Comparison of ENCODE assay signal across 21 cellular contexts in the genomic region with DNA sequence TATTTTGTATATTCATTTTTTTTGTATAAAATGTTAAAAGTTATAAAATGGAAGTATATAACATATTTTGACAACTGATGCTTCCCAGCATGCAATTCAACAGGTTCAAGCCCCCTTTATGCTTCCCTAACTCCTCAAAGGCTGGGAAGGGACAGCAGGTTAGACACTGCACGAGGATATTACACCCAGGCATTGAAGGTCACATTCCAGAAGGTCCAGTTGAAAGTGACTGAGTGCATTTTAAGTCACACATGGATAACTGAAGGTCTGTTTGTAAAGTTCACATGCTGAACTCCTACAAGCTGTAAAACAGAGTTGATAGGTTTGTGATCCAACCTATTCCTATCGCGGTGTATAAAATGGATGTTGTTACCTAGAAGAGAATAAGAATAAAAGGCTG. TPM values are rescaled to one million over a fixed set of nuclear protein-coding genes. Genes with fewer than 3 reads are reported as not detected.
A peak's percentile ranks its signal among the peaks of the same experiment; 100 is the strongest.
DNase-seq lines count a peak whose midpoint lies in the region; ATAC-seq, FAIRE-seq and TF ChIP-seq lines count a peak whose summit lies in the region.
"Had no signal": no experiment of that assay in that cellular context is flagged by ENCODE, and none has a peak within 500 bp of the region (broad histone marks: within the 10 kb centered on the region; RNA-seq: fewer than 3 reads in every experiment).

No MANE protein-coding gene starts in this region.

- TF ChIP-seq POLR2A in H54 (IDR thresholded peaks at IDR 0.05; ENCODE audit: low read depth, low read length) = no peak

- H3K9me3 ChIP-seq in SK-N-SH (no peaks in the 10 kb centered on the region), cardiac muscle cell (ENCODE audit: low read depth) (no peaks in the 10 kb centered on the region), right cardiac atrium (ENCODE audit: control insufficient read depth, low read length) (no peaks in the 10 kb centered on the region), tibial artery (no peaks in the 10 kb centered on the region)
- H3K9me3 ChIP-seq: BLaER1, Caco-2 had no signal

- no peak overlapping the region for H3K9ac ChIP-seq in SK-N-SH
- H3K9ac ChIP-seq: BLaER1 had no signal

- CTCF ChIA-PET in SK-N-SH (lab: Yijun Ruan, JAX) = interaction anchor here (1.0 kb wide), 1 partner anchor 313 kb away, joined by 3 read pairs; no protein-coding TSS in a partner anchor

- H3K4me1 ChIP-seq in SK-N-SH (ENCODE audit: control insufficient read depth in 1 of 2, insufficient read depth in 2 of 2, low read depth in 1 of 2, low read length in 1 of 2) (peaks cover 0 to 2% of the 10 kb centered on the region in 2 experiments; a peak in 1 of 4 replicates), cardiac muscle cell (ENCODE audit: low read depth) (peaks cover 6% of the 10 kb centered on the region), right cardiac atrium (ENCODE audit: control insufficient read depth, insufficient read depth, low read length) (no peaks in the 10 kb centered on the region), tibial artery (peaks cover 0 to 9% (median 0%) of the 10 kb centered on the region in 4 donors)

- H2AFZ ChIP-seq in SK-N-SH (ENCODE audit: low read depth) = no peak overlapping the region

- FAIRE-seq in H54 (lab: Jason Lieb, UNC) = peak; percentile 50
- FAIRE-seq: A204.1, G401.6, GM12892 had no signal

- intact Hi-C loops in right cardiac atrium (cut with DNase I) = no loop called here
- intact Hi-C loops in tibial artery (cut with DNase I; ENCODE audit: low total_unique reads) = no loop called here

- H3K9me2 ChIP-seq in SK-N-SH = no peaks in the 10 kb centered on the region

- peak overlapping the region in 1 of 2 experiments; percentile 12; a peak in 1 of 4 replicates for H3K27ac ChIP-seq in SK-N-SH (ENCODE audit: low read depth in 2 of 2, low read length in 1 of 2)
- peak overlapping the region; percentile 15 for H3K27ac ChIP-seq in cardiac muscle cell
- no peak overlapping the region for H3K27ac ChIP-seq in right cardiac atrium (ENCODE audit: low read length)
- no peak overlapping the region for H3K27ac ChIP-seq in tibial artery
- H3K27ac ChIP-seq: 22Rv1, BLaER1, C4-2B had no signal

- H3K4me2 ChIP-seq in SK-N-SH = no peak overlapping the region
- H3K4me2 ChIP-seq: BLaER1 had no signal

- no peak for TF ChIP-seq RAD21 in SK-N-SH (IDR thresholded peaks at IDR 0.05; ENCODE audit: low read length)

- no peaks in the 10 kb centered on the region for H3K79me2 ChIP-seq in SK-N-SH (ENCODE audit: insufficient read depth)

- no peak for TF ChIP-seq EP300 in SK-N-SH (IDR thresholded peaks at IDR 0.05; ENCODE audit: borderline replicate concordance in 1 of 2, low read depth in 1 of 2, low read length in 1 of 2)

- H3F3A ChIP-seq in SK-N-SH (replicated peaks; ENCODE audit: insufficient read depth) = peaks cover 15% of the 10 kb centered on the region

- no peak for TF ChIP-seq CTCF in SK-N-SH (IDR thresholded peaks at IDR 0.05)
- no peak for TF ChIP-seq CTCF in cardiac muscle cell (IDR thresholded peaks at IDR 0.05; ENCODE audit: low read depth, low read length)
- TF ChIP-seq CTCF in tibial artery (IDR thresholded peaks at IDR 0.05) = no peak

- POLR2A ChIA-PET in SK-N-SH (lab: Yijun Ruan, JAX) = no interaction called here

- H3K36me3 ChIP-seq in SK-N-SH (replicated peaks in 1 of 2; ENCODE audit: control insufficient read depth in 1 of 2, insufficient read depth in 2 of 2, low read length in 1 of 2) (peaks cover 11 to 25% of the 10 kb centered on the region in 2 experiments), cardiac muscle cell (peaks cover 3% of the 10 kb centered on the region), tibial artery (peaks cover 37 to 52% (median 43%) of the 10 kb centered on the region in 3 donors)

- WGBS in SK-N-SH (ENCODE audit: low lambda C conversion rate) = 92% methylated on average over 3 of the region's 3 CpGs
- 79% methylated on average over 3 of the region's 3 CpGs for WGBS in right cardiac atrium

- no peaks in the 10 kb centered on the region for H4K20me1 ChIP-seq in SK-N-SH (ENCODE audit: insufficient read depth)
- H4K20me1 ChIP-seq: BLaER1 had no signal

- ATAC-seq in SK-N-SH treated with all-trans-retinoic acid at 6 μM for 48 hours (peak; percentile 15; the same call in 1 of the 3 replicates), right cardiac atrium (no peak)
- ATAC-seq: CD8-positive, alpha-beta T cell had no signal

- DNase-seq in SK-N-SH = no peak
- DNase-seq in cardiac muscle cell (ENCODE audit: low read depth in 1 of 2, low spot score in 1 of 2) = peak in 1 of 2 donors; percentile 45
- no peak for DNase-seq in right cardiac atrium
- DNase-seq in H54 (ENCODE audit: insufficient read length, low spot score) = no peak
- DNase-seq in left kidney (ENCODE audit: low read depth, low spot score) = peak; percentile 66
- DNase-seq in tibial artery = no peak
- DNase-seq: Caco-2; CD4-positive, CD25-positive, alpha-beta regulatory T cell; CD8-positive, alpha-beta T cell; DMS153; DND-41; GOT3; H7; HCEC 1CT had no signal

- no peak overlapping the region for H3K4me3 ChIP-seq in SK-N-SH (ENCODE audit: low read depth in 2 of 2, low read length in 1 of 2)
- no peak overlapping the region for H3K4me3 ChIP-seq in cardiac muscle cell
- no peak overlapping the region for H3K4me3 ChIP-seq in right cardiac atrium (ENCODE audit: low read length)
- H3K4me3 ChIP-seq in tibial artery = no peak overlapping the region
- H3K4me3 ChIP-seq: BLaER1 had no signal

- no peaks in the 10 kb centered on the region for H3K27me3 ChIP-seq in SK-N-SH (ENCODE audit: insufficient read depth)
- no peaks in the 10 kb centered on the region for H3K27me3 ChIP-seq in cardiac muscle cell
- no peaks in the 10 kb centered on the region for H3K27me3 ChIP-seq in right cardiac atrium (ENCODE audit: control insufficient read depth, insufficient read depth)
- no peaks in the 10 kb centered on the region for H3K27me3 ChIP-seq in tibial artery
- H3K27me3 ChIP-seq: BLaER1 had no signal

TF ChIP-seq in SK-N-SH treated with all-trans-retinoic acid at 6 μM for 48 hours, 23 proteins besides CTCF, POLR2A, EP300 and RAD21 (continues in another document):
- TF ChIP-seq, protein P1, sequence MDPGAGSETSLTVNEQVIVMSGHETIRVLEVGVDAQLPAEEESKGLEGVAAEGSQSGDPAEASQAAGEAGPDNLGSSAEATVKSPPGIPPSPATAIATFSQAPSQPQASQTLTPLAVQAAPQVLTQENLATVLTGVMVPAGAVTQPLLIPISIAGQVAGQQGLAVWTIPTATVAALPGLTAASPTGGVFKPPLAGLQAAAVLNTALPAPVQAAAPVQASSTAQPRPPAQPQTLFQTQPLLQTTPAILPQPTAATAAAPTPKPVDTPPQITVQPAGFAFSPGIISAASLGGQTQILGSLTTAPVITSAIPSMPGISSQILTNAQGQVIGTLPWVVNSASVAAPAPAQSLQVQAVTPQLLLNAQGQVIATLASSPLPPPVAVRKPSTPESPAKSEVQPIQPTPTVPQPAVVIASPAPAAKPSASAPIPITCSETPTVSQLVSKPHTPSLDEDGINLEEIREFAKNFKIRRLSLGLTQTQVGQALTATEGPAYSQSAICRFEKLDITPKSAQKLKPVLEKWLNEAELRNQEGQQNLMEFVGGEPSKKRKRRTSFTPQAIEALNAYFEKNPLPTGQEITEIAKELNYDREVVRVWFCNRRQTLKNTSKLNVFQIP (CRISPR knock-in tag; IDR thresholded peaks at IDR 0.05; ENCODE audit: borderline replicate concordance, low read depth) = no peak
- TF ChIP-seq ZNF8 (CRISPR knock-in tag; IDR thresholded peaks at IDR 0.05) (no peak), RARB (CRISPR knock-in tag; IDR thresholded peaks at IDR 0.05) (no peak)

TF ChIP-seq in SK-N-SH, 30 proteins besides CTCF, POLR2A, EP300 and RAD21 (continues in another document):
- TF ChIP-seq, protein P2, sequence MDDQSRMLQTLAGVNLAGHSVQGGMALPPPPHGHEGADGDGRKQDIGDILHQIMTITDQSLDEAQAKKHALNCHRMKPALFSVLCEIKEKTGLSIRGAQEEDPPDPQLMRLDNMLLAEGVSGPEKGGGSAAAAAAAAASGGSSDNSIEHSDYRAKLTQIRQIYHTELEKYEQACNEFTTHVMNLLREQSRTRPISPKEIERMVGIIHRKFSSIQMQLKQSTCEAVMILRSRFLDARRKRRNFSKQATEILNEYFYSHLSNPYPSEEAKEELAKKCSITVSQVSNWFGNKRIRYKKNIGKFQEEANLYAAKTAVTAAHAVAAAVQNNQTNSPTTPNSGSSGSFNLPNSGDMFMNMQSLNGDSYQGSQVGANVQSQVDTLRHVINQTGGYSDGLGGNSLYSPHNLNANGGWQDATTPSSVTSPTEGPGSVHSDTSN (IDR thresholded peaks at IDR 0.05) = no peak
- TF ChIP-seq, protein P3, sequence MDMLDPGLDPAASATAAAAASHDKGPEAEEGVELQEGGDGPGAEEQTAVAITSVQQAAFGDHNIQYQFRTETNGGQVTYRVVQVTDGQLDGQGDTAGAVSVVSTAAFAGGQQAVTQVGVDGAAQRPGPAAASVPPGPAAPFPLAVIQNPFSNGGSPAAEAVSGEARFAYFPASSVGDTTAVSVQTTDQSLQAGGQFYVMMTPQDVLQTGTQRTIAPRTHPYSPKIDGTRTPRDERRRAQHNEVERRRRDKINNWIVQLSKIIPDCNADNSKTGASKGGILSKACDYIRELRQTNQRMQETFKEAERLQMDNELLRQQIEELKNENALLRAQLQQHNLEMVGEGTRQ (IDR thresholded peaks at IDR 0.05; ENCODE audit: borderline replicate concordance, low read depth, low read length) = no peak
- no peak for TF ChIP-seq NRF1 (IDR thresholded peaks at IDR 0.05; ENCODE audit: low read depth, low read length)
- TF ChIP-seq, protein P4, sequence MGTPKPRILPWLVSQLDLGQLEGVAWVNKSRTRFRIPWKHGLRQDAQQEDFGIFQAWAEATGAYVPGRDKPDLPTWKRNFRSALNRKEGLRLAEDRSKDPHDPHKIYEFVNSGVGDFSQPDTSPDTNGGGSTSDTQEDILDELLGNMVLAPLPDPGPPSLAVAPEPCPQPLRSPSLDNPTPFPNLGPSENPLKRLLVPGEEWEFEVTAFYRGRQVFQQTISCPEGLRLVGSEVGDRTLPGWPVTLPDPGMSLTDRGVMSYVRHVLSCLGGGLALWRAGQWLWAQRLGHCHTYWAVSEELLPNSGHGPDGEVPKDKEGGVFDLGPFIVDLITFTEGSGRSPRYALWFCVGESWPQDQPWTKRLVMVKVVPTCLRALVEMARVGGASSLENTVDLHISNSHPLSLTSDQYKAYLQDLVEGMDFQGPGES (IDR thresholded peaks at IDR 0.05; ENCODE audit: low read depth, low read length) = no peak
- TF ChIP-seq SIN3A (IDR thresholded peaks at IDR 0.05; ENCODE audit: borderline replicate concordance, low read depth, low read length) = no peak

RNA-seq across cellular contexts. Expression of a gene that starts 13.6 kb away (rescaled TPM):
- polyA plus RNA-seq in SK-N-SH (2012; rRNA removed) (8.4 and 8.7 TPM in 2 replicates), cardiac muscle cell (6.1 and 12.5 TPM in 2 replicates), right cardiac atrium (10.6 TPM)
- 11.5 and 12.8 TPM in 2 replicates for polyA plus RNA-seq in SK-N-SH (2012; cell fraction: cytosol; rRNA removed)
- 2.4 and 3.7 TPM in 2 replicates for polyA plus RNA-seq in SK-N-SH (2012; cell fraction: nucleus; rRNA removed)
- total RNA-seq in cardiac muscle cell (6.4 and 8.1 TPM in 2 replicates), right cardiac atrium (10 to 100 TPM; 12.0 to 27.3 (median 15.9) TPM)

RNA-seq across cellular contexts. Expression of a gene that starts 21.9 kb away (rescaled TPM):
- polyA plus RNA-seq in SK-N-SH (2012; rRNA removed) (10.1 and 10.5 TPM in 2 replicates), cardiac muscle cell (49.4 and 55.4 TPM in 2 replicates), right cardiac atrium (5.9 TPM)
- 13.8 and 15.5 TPM in 2 replicates for polyA plus RNA-seq in SK-N-SH (2012; cell fraction: cytosol; rRNA removed)
- 12.5 and 21.1 TPM in 2 replicates for polyA plus RNA-seq in SK-N-SH (2012; cell fraction: nucleus; rRNA removed)
- total RNA-seq in cardiac muscle cell (41.6 and 48.5 TPM in 2 replicates), right cardiac atrium (10 to 100 TPM; 14.4 to 15.7 (median 15.4) TPM)
